ENCODE assay signal across 1 cellular context in genomic region chr21:18245493-18245967, GRCh38.
TF ChIP-seq lines count a peak whose summit lies in the region.

No MANE protein-coding gene starts in this region.

TF ChIP-seq in HepG2, 621 proteins besides CTCF, POLR2A, EP300 and RAD21:
- no peak for TF ChIP-seq ZNF3 (CRISPR knock-in tag; IDR thresholded peaks at IDR 0.05)
- TF ChIP-seq CENPT (CRISPR knock-in tag; IDR thresholded peaks at IDR 0.05; ENCODE audit: low read depth), result no peak
- TF ChIP-seq NFKBIZ (CRISPR knock-in tag; IDR thresholded peaks at IDR 0.05), result no peak
- peak; percentile 83 for TF ChIP-seq ZKSCAN1 (IDR thresholded peaks at IDR 0.05; ENCODE audit: low read length)
- peak; percentile 74 for TF ChIP-seq HNF4A (CRISPR knock-in tag; IDR thresholded peaks at IDR 0.05)
- TF ChIP-seq CHCHD3 (CRISPR knock-in tag; IDR thresholded peaks at IDR 0.05), result no peak
